Comparison of ENCODE assay signal across 8 cellular contexts in genomic region chr19:52335768-52336116, GRCh38. TPM values are rescaled to one million over a fixed set of nuclear protein-coding genes. Genes with fewer than 3 reads are reported as not detected.
DNase-seq lines count a peak whose midpoint lies in the region; ATAC-seq, FAIRE-seq and TF ChIP-seq lines count a peak whose summit lies in the region.
"Had no signal": no experiment of that assay in that cellular context is flagged by ENCODE, and none has a peak within 500 bp of the region (broad histone marks: within the 10 kb centered on the region; RNA-seq: fewer than 3 reads in every experiment).

No MANE protein-coding gene starts in this region.

- H3K4me2 ChIP-seq in astrocyte (ENCODE audit: low read length), result peak overlapping the region; percentile 100

- H3K27ac Mint-ChIP-seq in astrocyte (ENCODE audit: unreplicated experiment), result peak overlapping the region; percentile 93

- peak overlapping the region; percentile 95 for H3K4me3 ChIP-seq in astrocyte (ENCODE audit: insufficient read depth, low read depth, low read length)
- H3K4me3 ChIP-seq in liver (ENCODE audit: low read depth in 1 of 3, low read length in 3 of 3), result peak overlapping the region; percentile 49 to 67 (median 58)
- H3K4me3 ChIP-seq in thymus (ENCODE audit: low read length), result peak overlapping the region; percentile 87

- peaks cover 26% of the 10 kb centered on the region for H3K9me3 Mint-ChIP-seq in astrocyte (ENCODE audit: unreplicated experiment)

- H3K4me3 Mint-ChIP-seq in astrocyte (ENCODE audit: unreplicated experiment), result peak overlapping the region; percentile 99

- H3K27me3 ChIP-seq in astrocyte (ENCODE audit: insufficient read depth, low read length) (no peaks in the 10 kb centered on the region), liver (ENCODE audit: control insufficient read depth in 4 of 4, insufficient read depth in 4 of 4, low read length in 3 of 4) (no peaks in the 10 kb centered on the region), thymus (ENCODE audit: control insufficient read depth, insufficient read depth) (no peaks in the 10 kb centered on the region)

- 53% methylated on average over 9 of the region's 9 CpGs for WGBS in liver
- 61% methylated on average over 9 of the region's 9 CpGs for WGBS in thymus

- no peaks in the 10 kb centered on the region for H3K27me3 Mint-ChIP-seq in astrocyte (ENCODE audit: low read depth, unreplicated experiment)

- no peak for TF ChIP-seq RAD21 in liver (IDR thresholded peaks at IDR 0.05)

- H3K27ac ChIP-seq in astrocyte (ENCODE audit: low read depth, low read length) (peak overlapping the region; percentile 90), liver (ENCODE audit: low read depth in 1 of 2, low read length in 2 of 2) (no peak overlapping the region), thymus (ENCODE audit: low read depth) (no peak overlapping the region)

- H3K79me2 ChIP-seq in astrocyte (ENCODE audit: insufficient read depth, low read length), result peaks cover 3% of the 10 kb centered on the region

- no peak for DNase-seq in astrocyte (ENCODE audit: low read depth)
- DNase-seq in medulla oblongata (ENCODE audit: extremely low spot score), result no peak
- no peak for DNase-seq in effector CD8-positive, alpha-beta T cell (lab: John Stamatoyannopoulos, UW)

- H3K9ac ChIP-seq in astrocyte (ENCODE audit: low read length) (peak overlapping the region; percentile 98), liver (ENCODE audit: low read depth in 1 of 2, low read length in 2 of 2) (no peak overlapping the region)

- peaks cover 21% of the 10 kb centered on the region for H3K36me3 Mint-ChIP-seq in astrocyte (ENCODE audit: low read depth, unreplicated experiment)

- H3K4me1 ChIP-seq in astrocyte (ENCODE audit: insufficient read depth, low read length), result no peaks in the 10 kb centered on the region
- H3K4me1 ChIP-seq in liver (ENCODE audit: control insufficient read depth in 4 of 4, insufficient read depth in 4 of 4, low read length in 3 of 4), result no peaks in the 10 kb centered on the region
- no peaks in the 10 kb centered on the region for H3K4me1 ChIP-seq in thymus (ENCODE audit: control insufficient read depth, insufficient read depth, low read length)

- H4K20me1 ChIP-seq in astrocyte (ENCODE audit: insufficient read depth, low read length), result no peaks in the 10 kb centered on the region

- H3K36me3 ChIP-seq in astrocyte (ENCODE audit: insufficient read depth, low read length) (no peaks in the 10 kb centered on the region), liver (ENCODE audit: control insufficient read depth in 4 of 4, insufficient read depth in 3 of 4, low read depth in 1 of 4, low read length in 3 of 4) (no peaks in the 10 kb centered on the region), thymus (ENCODE audit: control insufficient read depth, insufficient read depth) (no peaks in the 10 kb centered on the region)

- H3K4me1 Mint-ChIP-seq in astrocyte (ENCODE audit: low read depth, unreplicated experiment), result no peaks in the 10 kb centered on the region

- no peak for TF ChIP-seq CTCF in astrocyte (IDR thresholded peaks at IDR 0.05; ENCODE audit: insufficient read depth, low read depth, low read length)
- TF ChIP-seq CTCF in liver (IDR thresholded peaks at IDR 0.05; ENCODE audit: low read depth, low read length, missing input control), result no peak

- H2AFZ ChIP-seq in astrocyte (ENCODE audit: low read depth, low read length), result peak overlapping the region; percentile 86

- ATAC-seq in HG03159 (IDR thresholded peaks at IDR 0.05; ENCODE audit: unreplicated experiment) (peak; percentile 27), HG03342 (IDR thresholded peaks at IDR 0.05; ENCODE audit: unreplicated experiment) (no peak)

- no peak for FAIRE-seq in astrocyte (lab: Jason Lieb, UNC)

- peaks cover 25% of the 10 kb centered on the region for H3K9me3 ChIP-seq in astrocyte (ENCODE audit: insufficient read depth, low read depth, low read length)
- H3K9me3 ChIP-seq in liver (ENCODE audit: control insufficient read depth in 4 of 4, low read length in 3 of 4), result peaks cover 36 to 70% (median 45%) of the 10 kb centered on the region in 4 donors
- H3K9me3 ChIP-seq in thymus (ENCODE audit: control insufficient read depth), result peaks cover 7% of the 10 kb centered on the region

TF ChIP-seq in liver, 16 proteins besides CTCF, POLR2A, EP300 and RAD21:
- TF ChIP-seq JUND (IDR thresholded peaks at IDR 0.05) (no peak), HNF4A (conservative IDR thresholded peaks at IDR 0.05) (no peak), HNF4G (IDR thresholded peaks at IDR 0.05) (no peak), FOXA2 (IDR thresholded peaks at IDR 0.05) (no peak), ZBTB33 (IDR thresholded peaks at IDR 0.05) (no peak), TAF1 (conservative IDR thresholded peaks at IDR 0.05) (no peak), YY1 (IDR thresholded peaks at IDR 0.05) (no peak), NR2F2 (IDR thresholded peaks at IDR 0.05) (no peak)
- TF ChIP-seq, protein P1, sequence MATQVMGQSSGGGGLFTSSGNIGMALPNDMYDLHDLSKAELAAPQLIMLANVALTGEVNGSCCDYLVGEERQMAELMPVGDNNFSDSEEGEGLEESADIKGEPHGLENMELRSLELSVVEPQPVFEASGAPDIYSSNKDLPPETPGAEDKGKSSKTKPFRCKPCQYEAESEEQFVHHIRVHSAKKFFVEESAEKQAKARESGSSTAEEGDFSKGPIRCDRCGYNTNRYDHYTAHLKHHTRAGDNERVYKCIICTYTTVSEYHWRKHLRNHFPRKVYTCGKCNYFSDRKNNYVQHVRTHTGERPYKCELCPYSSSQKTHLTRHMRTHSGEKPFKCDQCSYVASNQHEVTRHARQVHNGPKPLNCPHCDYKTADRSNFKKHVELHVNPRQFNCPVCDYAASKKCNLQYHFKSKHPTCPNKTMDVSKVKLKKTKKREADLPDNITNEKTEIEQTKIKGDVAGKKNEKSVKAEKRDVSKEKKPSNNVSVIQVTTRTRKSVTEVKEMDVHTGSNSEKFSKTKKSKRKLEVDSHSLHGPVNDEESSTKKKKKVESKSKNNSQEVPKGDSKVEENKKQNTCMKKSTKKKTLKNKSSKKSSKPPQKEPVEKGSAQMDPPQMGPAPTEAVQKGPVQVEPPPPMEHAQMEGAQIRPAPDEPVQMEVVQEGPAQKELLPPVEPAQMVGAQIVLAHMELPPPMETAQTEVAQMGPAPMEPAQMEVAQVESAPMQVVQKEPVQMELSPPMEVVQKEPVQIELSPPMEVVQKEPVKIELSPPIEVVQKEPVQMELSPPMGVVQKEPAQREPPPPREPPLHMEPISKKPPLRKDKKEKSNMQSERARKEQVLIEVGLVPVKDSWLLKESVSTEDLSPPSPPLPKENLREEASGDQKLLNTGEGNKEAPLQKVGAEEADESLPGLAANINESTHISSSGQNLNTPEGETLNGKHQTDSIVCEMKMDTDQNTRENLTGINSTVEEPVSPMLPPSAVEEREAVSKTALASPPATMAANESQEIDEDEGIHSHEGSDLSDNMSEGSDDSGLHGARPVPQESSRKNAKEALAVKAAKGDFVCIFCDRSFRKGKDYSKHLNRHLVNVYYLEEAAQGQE (IDR thresholded peaks at IDR 0.05), result no peak
- TF ChIP-seq, protein P2, sequence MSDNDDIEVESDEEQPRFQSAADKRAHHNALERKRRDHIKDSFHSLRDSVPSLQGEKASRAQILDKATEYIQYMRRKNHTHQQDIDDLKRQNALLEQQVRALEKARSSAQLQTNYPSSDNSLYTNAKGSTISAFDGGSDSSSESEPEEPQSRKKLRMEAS (IDR thresholded peaks at IDR 0.05), result no peak

RNA-seq across cellular contexts. Expression of gene ZNF610, which starts 0.3 kb away (rescaled TPM):
- total RNA-seq in astrocyte (5.7 and 5.8 TPM in 2 replicates), liver (under 1 TPM; 0.08 to 0.89 TPM)
- polyA plus RNA-seq in liver (under 1 TPM; 0.21 to 0.25 TPM), thymus (5.3 TPM)
- total RNA-seq: HT1080 had no signal

RNA-seq across cellular contexts. Expression of gene ZNF880, which starts 34.0 kb away (rescaled TPM):
- 8.3 and 11.0 TPM in 2 replicates for total RNA-seq in astrocyte
- 1 to 10 TPM; 2.2 to 3.3 TPM for total RNA-seq in liver
- polyA plus RNA-seq in liver, result 1 to 10 TPM; 2.1 to 2.6 TPM
- polyA plus RNA-seq in thymus, result 24.3 TPM
- total RNA-seq: HT1080 had no signal

RNA-seq across cellular contexts. Expression of gene ZNF480, which starts 38.8 kb away (rescaled TPM):
- total RNA-seq in astrocyte (8.8 and 12.6 TPM in 2 replicates), liver (1 to 10 TPM; 3.4 to 3.5 TPM)
- polyA plus RNA-seq in liver (1 to 10 TPM; 1.8 to 7.3 TPM), thymus (7.2 TPM)
